ENCODE assay signal across 24 cellular contexts in the genomic region with DNA sequence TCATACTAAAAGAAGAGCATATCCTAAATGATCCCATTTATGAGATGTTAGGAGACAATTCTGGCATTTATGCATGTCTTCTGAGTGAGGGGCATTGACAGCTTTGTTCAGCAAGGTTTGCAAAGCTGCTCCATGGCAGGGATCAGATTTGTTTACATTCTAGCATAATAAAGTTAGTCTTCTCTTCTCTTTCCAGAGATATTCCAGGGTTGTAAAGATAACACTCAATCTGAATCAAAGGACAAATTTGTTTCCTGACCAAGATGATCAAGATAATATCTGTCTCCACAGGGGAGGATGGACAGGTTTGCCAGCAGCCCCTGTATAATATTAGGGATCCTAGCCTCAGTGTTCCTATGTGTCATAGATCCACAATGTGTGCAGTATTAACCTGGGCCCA.
DNase-seq lines count a peak whose midpoint lies in the region; ATAC-seq and TF ChIP-seq lines count a peak whose summit lies in the region.
"Had no signal": no experiment of that assay in that cellular context is flagged by ENCODE, and none has a peak within 500 bp of the region (broad histone marks: within the 10 kb centered on the region; RNA-seq: fewer than 3 reads in every experiment).

No MANE protein-coding gene starts in this region.

- POLR2A ChIA-PET in HEK293 (lab: Yijun Ruan, JAX), result no interaction called here

- H3K4me3 ChIP-seq in HEK293 (ENCODE audit: low read depth, low read length), result no peak overlapping the region
- no peak overlapping the region for H3K4me3 ChIP-seq in mucosa of descending colon
- H3K4me3 ChIP-seq: BLaER1, GM12878 had no signal

- H3K36me3 ChIP-seq in HEK293 (ENCODE audit: control insufficient read depth in 2 of 2, insufficient read depth in 1 of 2, low read length in 2 of 2), result no peaks in the 10 kb centered on the region
- H3K36me3 ChIP-seq in mucosa of descending colon (ENCODE audit: low read depth), result no peaks in the 10 kb centered on the region
- H3K36me3 ChIP-seq: BE2C, BLaER1 had no signal

- H3K27ac ChIP-seq in HEK293 (ENCODE audit: extremely low read depth, low read depth, low read length) (no peak overlapping the region), VCaP (peak overlapping the region; percentile 52), substantia nigra (ENCODE audit: low read depth, low read length, poor library complexity, severe bottlenecking) (no peak overlapping the region)
- H3K27ac ChIP-seq: BLaER1 had no signal

- DNase-seq in mucosa of descending colon, result no peak
- no peak for DNase-seq in activated T-cell treated with anti-CD3 and anti-CD28 coated beads, Interleukin-2, amount 50 U/mL, for 1 hour
- no peak for DNase-seq in head of caudate nucleus
- DNase-seq in substantia nigra (lab: John Stamatoyannopoulos, UW), result no peak
- DNase-seq: 8988T; ACHN; BE2C; C1 segment of cervical spinal cord; CD4-positive, alpha-beta memory T cell; CD4-positive, CD25-positive, alpha-beta regulatory T cell; CD8-positive, alpha-beta memory T cell; COR-L47; DMS 273 treated with DMSO at 0.1 percent for 48 hours; DMS153; DMS53; DMS79; DND-41; EL; GDM1 had no signal

- CTCF ChIA-PET in HEK293 (lab: Yijun Ruan, JAX), result no interaction called here

- no peak for TF ChIP-seq CTCF in HEK293 (tag by site-specific recombination; IDR thresholded peaks at IDR 0.05)
- TF ChIP-seq CTCF in VCaP (conservative IDR thresholded peaks at IDR 0.05), result no peak
- TF ChIP-seq CTCF in mucosa of descending colon (IDR thresholded peaks at IDR 0.05), result no peak

- H3K4me1 ChIP-seq in HEK293 (ENCODE audit: control insufficient read depth, insufficient read depth, low read length), result no peaks in the 10 kb centered on the region
- no peaks in the 10 kb centered on the region for H3K4me1 ChIP-seq in mucosa of descending colon (ENCODE audit: low read depth)
- H3K4me1 ChIP-seq: BE2C, BLaER1 had no signal

- ATAC-seq in mucosa of descending colon, result peak; percentile 29
- no peak for ATAC-seq in HG03139 (IDR thresholded peaks at IDR 0.05; ENCODE audit: unreplicated experiment)
- ATAC-seq: GM12878 had no signal

- intact Hi-C loops in mucosa of descending colon (cut with DNase I, micrococcal nuclease), result no loop called here
- intact Hi-C loops in head of caudate nucleus (cut with DNase I), result no loop called here

- H3K9me3 ChIP-seq in HEK293 (ENCODE audit: control insufficient read depth, insufficient read depth, low read depth, low read length) (no peaks in the 10 kb centered on the region), mucosa of descending colon (no peaks in the 10 kb centered on the region)
- H3K9me3 ChIP-seq: BE2C had no signal

TF ChIP-seq in HEK293, 187 proteins besides CTCF, POLR2A, EP300 and RAD21:
- TF ChIP-seq TCF7L2 (IDR thresholded peaks at IDR 0.05; ENCODE audit: borderline replicate concordance, low read depth, low read length), result peak; percentile 60; the same call in 1 of the 2 replicates
- TF ChIP-seq ZNF776 (tag by site-specific recombination; IDR thresholded peaks at IDR 0.05; ENCODE audit: borderline replicate concordance), result no peak
- no peak for TF ChIP-seq SP3 (tag by site-specific recombination; IDR thresholded peaks at IDR 0.05)
